Comparison of ENCODE assay signal across 8 cellular contexts in the genomic region with DNA sequence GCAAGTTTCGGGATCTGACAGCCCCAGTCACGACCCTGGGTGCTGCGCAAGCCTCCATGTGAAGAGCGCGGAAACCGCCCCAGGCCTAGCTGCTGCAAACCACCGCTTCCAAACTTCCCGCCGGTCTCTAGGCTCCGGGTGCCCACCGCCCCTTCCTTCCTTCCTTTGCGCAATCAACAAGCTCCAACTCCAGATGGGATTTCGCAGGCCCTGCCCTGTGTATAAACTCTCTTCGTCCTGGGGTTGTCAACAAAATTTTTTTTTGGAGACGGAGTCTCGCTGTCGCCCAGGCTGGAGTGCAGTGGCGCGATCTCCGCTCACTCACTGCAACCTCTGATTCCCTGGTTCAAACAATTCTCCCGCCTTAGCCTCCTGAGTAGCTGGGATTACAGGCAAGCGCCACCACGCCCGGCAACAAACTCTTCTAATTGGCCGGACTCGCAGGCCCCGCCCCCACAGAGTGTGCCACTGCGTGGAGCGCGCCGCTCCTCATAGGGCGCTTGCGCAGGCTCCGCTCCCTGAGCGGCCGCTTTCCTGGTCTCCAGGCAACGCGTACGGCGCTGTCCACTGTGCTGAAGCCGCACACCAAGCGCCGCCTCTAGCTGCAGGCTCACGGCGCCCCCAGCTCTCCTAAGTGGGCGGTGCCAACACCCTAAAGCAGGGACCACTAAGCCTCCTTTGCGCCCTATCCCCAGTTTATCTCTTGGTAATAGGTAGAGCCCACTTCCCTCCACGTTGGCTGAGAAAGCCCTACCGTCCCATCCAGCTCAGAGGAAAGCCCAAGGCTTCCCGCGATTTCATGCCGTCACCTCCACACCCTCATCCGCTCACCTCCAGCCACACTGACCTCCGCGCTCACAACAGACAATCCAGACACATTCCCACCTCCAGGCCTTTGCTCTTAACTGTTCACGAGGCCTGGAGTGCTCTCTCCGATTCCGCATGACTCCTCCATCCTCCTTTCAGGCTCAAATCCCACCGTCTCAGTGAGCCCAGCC. TPM values are rescaled to one million over a fixed set of nuclear protein-coding genes. Genes with fewer than 3 reads are reported as not detected.
DNase-seq lines count a peak whose midpoint lies in the region; ATAC-seq and TF ChIP-seq lines count a peak whose summit lies in the region.

No MANE protein-coding gene starts in this region.

- ATAC-seq in HG03280 (IDR thresholded peaks at IDR 0.05; ENCODE audit: unreplicated experiment) (peak; percentile 85), GM21367 (IDR thresholded peaks at IDR 0.05; ENCODE audit: unreplicated experiment) (no peak)

- DNase-seq in GM12865 (ENCODE audit: low read depth) (peak; percentile 95), NCI-H510A (lab: John Stamatoyannopoulos, UW) (peak; percentile 91), cerebellum (ENCODE audit: low spot score) (peak; percentile 98), kidney epithelial cell (ENCODE audit: low read depth) (peak; percentile 70)
- peak; percentile 78 to 83 for DNase-seq in activated CD4-positive, alpha-beta T cell treated with anti-CD3 and anti-CD28 coated beads for 4 hours
- peak; percentile 65 to 89 (median 72) for DNase-seq in stimulated activated CD4-positive, alpha-beta T cell treated with anti-CD3 and anti-CD28 coated beads, Interleukin-1b, Interleukin-23, amount 100 ng/mL, for 24 hours (ENCODE audit: low read depth in 4 of 4, low spot score in 1 of 4)

- H3K36me3 ChIP-seq in kidney epithelial cell (ENCODE audit: control insufficient read depth, insufficient read depth, low read length), result no peaks in the 10 kb centered on the region

- H3K4me3 ChIP-seq in GM12865 (ENCODE audit: low read depth, low read length), result peak overlapping the region; percentile 4; the same call in 1 of the 2 replicates
- no peak overlapping the region for H3K4me3 ChIP-seq in kidney epithelial cell (ENCODE audit: low read depth, low read length)

- no peak for TF ChIP-seq CTCF in GM12865 (IDR thresholded peaks at IDR 0.05; ENCODE audit: insufficient read depth, low read depth, low read length, missing control alignments)
- no peak for TF ChIP-seq CTCF in kidney epithelial cell (IDR thresholded peaks at IDR 0.05; ENCODE audit: insufficient read depth, low read length, poor library complexity, severe bottlenecking)

- H3K27me3 ChIP-seq in kidney epithelial cell (ENCODE audit: control insufficient read depth, insufficient read depth, low read length), result peaks cover 3% of the 10 kb centered on the region

RNA-seq across cellular contexts. Expression of a gene that starts 5.5 kb away (rescaled TPM):
- total RNA-seq in cerebellum (28.1 TPM), kidney epithelial cell (23.0 and 24.1 TPM in 2 replicates)

RNA-seq across cellular contexts. Expression of a gene that starts 22.2 kb away (rescaled TPM):
- 67.1 TPM for total RNA-seq in cerebellum
- 102 and 123 TPM in 2 replicates for total RNA-seq in kidney epithelial cell

RNA-seq across cellular contexts. Expression of a gene that starts 41.6 kb away (rescaled TPM):
- total RNA-seq in cerebellum (163 TPM), kidney epithelial cell (153 and 160 TPM in 2 replicates)
